ENCODE assay signal across 8 cellular contexts in genomic region chr7:44045226-44046014, GRCh38. TPM values are rescaled to one million over a fixed set of nuclear protein-coding genes. Genes with fewer than 3 reads are reported as not detected.
A peak's percentile ranks its signal among the peaks of the same experiment; 100 is the strongest.
DNase-seq lines count a peak whose midpoint lies in the region; ATAC-seq, FAIRE-seq and TF ChIP-seq lines count a peak whose summit lies in the region.

No MANE protein-coding gene starts in this region.

- TF ChIP-seq CTCF in GM12865 (IDR thresholded peaks at IDR 0.05; ENCODE audit: insufficient read depth, low read depth, low read length, missing control alignments) (no peak), brain microvascular endothelial cell (IDR thresholded peaks at IDR 0.05; ENCODE audit: low read depth, low read length, missing control alignments) (no peak), D721Med (IDR thresholded peaks at IDR 0.05; ENCODE audit: insufficient read depth, missing control alignments) (no peak)

- H3K27me3 ChIP-seq in Karpas-422 (ENCODE audit: low read length) (no peaks in the 10 kb centered on the region), brain microvascular endothelial cell (replicated peaks) (no peaks in the 10 kb centered on the region)

- FAIRE-seq in D721Med (lab: Jason Lieb, UNC), result no peak

- H4K20me1 ChIP-seq in Karpas-422 (ENCODE audit: insufficient read depth, low read depth, low read length), result peaks cover 17% of the 10 kb centered on the region; the same call in 1 of the 2 replicates

- in situ Hi-C loops in brain microvascular endothelial cell (cut with HindIII; ENCODE audit: low pct_ligation_motif_present, low sequenced_read_pairs), result no loop called here

- peaks cover 55% of the 10 kb centered on the region for H3K79me2 ChIP-seq in Karpas-422 (ENCODE audit: low read length)

- peaks cover 38% of the 10 kb centered on the region for H3K4me1 ChIP-seq in Karpas-422 (ENCODE audit: low read length)

- no peak for ATAC-seq in HG02623 (IDR thresholded peaks at IDR 0.05; ENCODE audit: unreplicated experiment)
- no peak for ATAC-seq in GM21737 (IDR thresholded peaks at IDR 0.05; ENCODE audit: unreplicated experiment)

- H3K9me2 ChIP-seq in Karpas-422 (replicated peaks; ENCODE audit: insufficient read depth, low read length), result no peaks in the 10 kb centered on the region

- H3K27ac ChIP-seq in Karpas-422 (ENCODE audit: low read length) (peak overlapping the region; percentile 92), brain microvascular endothelial cell (peak overlapping the region; percentile 4)

- H3K9ac ChIP-seq in Karpas-422 (ENCODE audit: low read length), result peak overlapping the region; percentile 98

- H3K4me3 ChIP-seq in GM12865 (ENCODE audit: low read depth, low read length) (peak overlapping the region; percentile 81), Karpas-422 (ENCODE audit: low read length) (peak overlapping the region; percentile 94), brain microvascular endothelial cell (ENCODE audit: low read depth, low read length) (peak overlapping the region; percentile 92)

- H3K9me3 ChIP-seq in Karpas-422 (ENCODE audit: low read length), result no peaks in the 10 kb centered on the region

- H3K36me3 ChIP-seq in Karpas-422 (ENCODE audit: insufficient read depth, low read length) (peaks cover 16% of the 10 kb centered on the region; the same call in 1 of the 2 replicates), brain microvascular endothelial cell (replicated peaks) (peaks cover 13% of the 10 kb centered on the region)

- peak overlapping the region; percentile 99 for H3K4me2 ChIP-seq in Karpas-422 (ENCODE audit: low read depth, low read length, poor library complexity, severe bottlenecking)

- no peak overlapping the region for H2AFZ ChIP-seq in Karpas-422 (ENCODE audit: low read length)

- DNase-seq in GM12865 (ENCODE audit: low read depth), result no peak
- DNase-seq in Karpas-422, result peak; percentile 49
- no peak for DNase-seq in brain microvascular endothelial cell
- peak; percentile 26 for DNase-seq in mesenteric fat pad (ENCODE audit: low spot score)
- DNase-seq in D721Med (ENCODE audit: insufficient read length, low spot score), result no peak
- DNase-seq in NCI-H82 (lab: John Stamatoyannopoulos, UW), result no peak

RNA-seq across cellular contexts. Expression of gene DBNL, which starts 0.9 kb away (rescaled TPM):
- 116 and 184 TPM in 2 replicates for total RNA-seq in Karpas-422 (2014; rRNA removed; shearing (Covaris generic); ENCODE audit: low replicate concordance)
- 99.0 TPM for total RNA-seq in mesenteric fat pad

RNA-seq across cellular contexts. Expression of gene PGAM2, which starts 19.9 kb away (rescaled TPM):
- total RNA-seq in Karpas-422 (2014; rRNA removed; shearing (Covaris generic); ENCODE audit: low replicate concordance), result 1.9 TPM in 1 of 2 replicates, not detected in the other
- total RNA-seq in mesenteric fat pad, result not detected

RNA-seq across cellular contexts. Expression of gene POLM, which starts 36.9 kb away (rescaled TPM):
- total RNA-seq in Karpas-422 (2014; rRNA removed; shearing (Covaris generic); ENCODE audit: low replicate concordance), result 34.5 and 47.1 TPM in 2 replicates
- total RNA-seq in mesenteric fat pad, result 15.5 TPM

RNA-seq across cellular contexts. Expression of gene SPDYE1, which starts 47.7 kb away (rescaled TPM):
- total RNA-seq in Karpas-422 (2014; rRNA removed; shearing (Covaris generic); ENCODE audit: low replicate concordance), result not detected in 2 replicates
- total RNA-seq in mesenteric fat pad, result not detected

RNA-seq across cellular contexts. Expression of gene AEBP1, which starts 58.7 kb away (rescaled TPM):
- 5.9 TPM in 1 of 2 replicates, not detected in the other for total RNA-seq in Karpas-422 (2014; rRNA removed; shearing (Covaris generic); ENCODE audit: low replicate concordance)
- total RNA-seq in mesenteric fat pad, result 267 TPM

Comparison
In these comparisons a context has a peak if more than half of its experiments do, and no peak if none do; other contexts are left out.
1. DNase-seq: peak in Karpas-422 (single experiment) and mesenteric fat pad (single experiment); none in GM12865 (single experiment), brain microvascular endothelial cell (single experiment), D721Med (single experiment) and NCI-H82 (single experiment).
2. Peak in every context shown above with its lines, with median percentiles within 50 percentile points of each other: H3K4me3 ChIP-seq.